In the genomic region with DNA sequence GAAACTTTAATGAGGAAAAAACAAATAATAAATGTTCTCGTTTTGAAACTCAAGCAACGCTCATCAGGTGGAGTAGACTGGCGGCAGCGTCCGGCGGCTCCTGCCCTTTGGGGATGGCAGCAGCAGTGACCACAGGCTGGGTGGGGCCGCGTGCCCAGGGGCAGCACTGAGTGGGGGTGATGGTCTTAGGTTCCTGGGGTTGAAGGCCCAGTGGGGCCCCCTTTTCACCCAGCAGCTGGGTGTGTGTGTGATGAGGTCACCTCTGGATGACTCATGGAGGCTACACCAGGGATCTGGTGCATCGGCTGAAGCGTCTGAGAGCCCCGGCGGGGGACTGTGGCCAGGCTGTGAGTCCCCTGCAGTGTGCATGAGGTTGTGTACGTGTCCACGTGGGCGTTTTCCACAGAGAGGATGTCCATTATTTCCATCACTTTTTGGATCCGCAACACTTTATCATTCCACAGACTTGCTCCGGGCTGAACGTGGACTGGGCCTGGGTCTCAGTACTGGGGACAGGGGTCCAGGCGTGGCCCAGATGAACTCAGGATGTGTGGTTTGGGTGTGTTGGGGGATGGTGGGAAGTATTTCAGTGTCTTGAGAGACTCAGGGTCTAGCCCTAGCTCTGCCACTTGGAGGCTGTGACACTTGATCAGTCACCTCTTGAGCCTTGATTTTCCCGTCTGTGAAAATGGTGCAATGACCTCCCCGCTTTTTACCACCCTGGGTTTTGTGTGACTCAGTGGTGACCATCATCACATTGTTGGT, we compare ENCODE assay signal across 9 cellular contexts. TPM values are rescaled to one million over a fixed set of nuclear protein-coding genes. Genes with fewer than 3 reads are reported as not detected.
DNase-seq lines count a peak whose midpoint lies in the region; ATAC-seq and TF ChIP-seq lines count a peak whose summit lies in the region.
"Had no signal": no experiment of that assay in that cellular context is flagged by ENCODE, and none has a peak within 500 bp of the region (broad histone marks: within the 10 kb centered on the region; RNA-seq: fewer than 3 reads in every experiment).

No MANE protein-coding gene starts in this region.

- H3K4me1 ChIP-seq in thoracic aorta (ENCODE audit: control insufficient read depth in 1 of 2, low read depth in 2 of 2) = peaks cover 40 to 73% of the 10 kb centered on the region in 2 donors

- H3K27ac ChIP-seq in WERI-Rb-1 (peak overlapping the region; percentile 94), thoracic aorta (peak overlapping the region; percentile 88 to 95)

- H3K27me3 ChIP-seq in WERI-Rb-1 (ENCODE audit: insufficient read depth, low read depth, severe bottlenecking) (no peaks in the 10 kb centered on the region), thoracic aorta (replicated peaks; ENCODE audit: insufficient read depth) (no peaks in the 10 kb centered on the region), H7 (ENCODE audit: control insufficient read depth, insufficient read depth, low read length) (no peaks in the 10 kb centered on the region)

- H3K4me3 ChIP-seq in WERI-Rb-1 (ENCODE audit: low read depth, low read length) = no peak overlapping the region
- no peak overlapping the region for H3K4me3 ChIP-seq in thoracic aorta
- H3K4me3 ChIP-seq in H7 (ENCODE audit: insufficient read depth, low read depth, low read length) = no peak overlapping the region

- DNase-seq in activated CD4-positive, CD25-positive, alpha-beta regulatory T cell (lab: John Stamatoyannopoulos, UW) = no peak
- DNase-seq in WERI-Rb-1 = no peak
- peak; percentile 90 for DNase-seq in hepatic stellate cell (ENCODE audit: low spot score)
- DNase-seq in thoracic aorta (ENCODE audit: low spot score) = peak; percentile 46
- DNase-seq in NCI-H526 (lab: John Stamatoyannopoulos, UW) = no peak
- no peak for DNase-seq in H7
- no peak for DNase-seq in NCI-H1417 treated with DMSO at 0.1 percent for 48 hours (lab: John Stamatoyannopoulos, UW)
- DNase-seq: AML-193 had no signal

- ATAC-seq in activated CD4-positive, CD25-positive, alpha-beta regulatory T cell treated with anti-CD3 and anti-CD28 coated beads, Interleukin-2, amount 50 U/mL, for 24 hours = peak; percentile 48 to 57
- ATAC-seq in thoracic aorta (ENCODE audit: insufficient number of reproducible peaks, low FRiP score, low read depth) = no peak

- TF ChIP-seq CTCF in WERI-Rb-1 (IDR thresholded peaks at IDR 0.05; ENCODE audit: low read depth, low read length) (no peak), thoracic aorta (IDR thresholded peaks at IDR 0.05) (no peak)

- H3K9me3 ChIP-seq in WERI-Rb-1 (ENCODE audit: severe bottlenecking) (no peaks in the 10 kb centered on the region), thoracic aorta (no peaks in the 10 kb centered on the region)

- H3K36me3 ChIP-seq in WERI-Rb-1 (no peaks in the 10 kb centered on the region), thoracic aorta (no peaks in the 10 kb centered on the region), H7 (replicated peaks; ENCODE audit: control insufficient read depth, insufficient read depth, low read length) (no peaks in the 10 kb centered on the region)

RNA-seq across cellular contexts. Expression of gene LDLRAP1, which starts 25.6 kb away (rescaled TPM):
- total RNA-seq in thoracic aorta = 10 to 100 TPM; 35.2 to 55.2 TPM
- total RNA-seq in H7 (2014; rRNA removed; shearing (Covaris generic)) = 47.0 and 47.9 TPM in 2 replicates

RNA-seq across cellular contexts. Expression of gene MAN1C1, which starts 47.6 kb away (rescaled TPM):
- total RNA-seq in thoracic aorta = 10 to 100 TPM; 21.0 to 26.0 TPM
- total RNA-seq in H7 (2014; rRNA removed; shearing (Covaris generic)) = 19.5 and 25.6 TPM in 2 replicates

Comparison
In these comparisons a context has a peak if more than half of its experiments do, and no peak if none do; other contexts are left out.
1. DNase-seq: peak in hepatic stellate cell (single experiment) and thoracic aorta (single experiment); none in activated CD4-positive, CD25-positive, alpha-beta regulatory T cell (0 of 4), WERI-Rb-1 (single experiment), NCI-H526 (0 of 2), H7 (single experiment) and NCI-H1417 treated with DMSO at 0.1 percent for 48 hours (single experiment).